In the genomic region with DNA sequence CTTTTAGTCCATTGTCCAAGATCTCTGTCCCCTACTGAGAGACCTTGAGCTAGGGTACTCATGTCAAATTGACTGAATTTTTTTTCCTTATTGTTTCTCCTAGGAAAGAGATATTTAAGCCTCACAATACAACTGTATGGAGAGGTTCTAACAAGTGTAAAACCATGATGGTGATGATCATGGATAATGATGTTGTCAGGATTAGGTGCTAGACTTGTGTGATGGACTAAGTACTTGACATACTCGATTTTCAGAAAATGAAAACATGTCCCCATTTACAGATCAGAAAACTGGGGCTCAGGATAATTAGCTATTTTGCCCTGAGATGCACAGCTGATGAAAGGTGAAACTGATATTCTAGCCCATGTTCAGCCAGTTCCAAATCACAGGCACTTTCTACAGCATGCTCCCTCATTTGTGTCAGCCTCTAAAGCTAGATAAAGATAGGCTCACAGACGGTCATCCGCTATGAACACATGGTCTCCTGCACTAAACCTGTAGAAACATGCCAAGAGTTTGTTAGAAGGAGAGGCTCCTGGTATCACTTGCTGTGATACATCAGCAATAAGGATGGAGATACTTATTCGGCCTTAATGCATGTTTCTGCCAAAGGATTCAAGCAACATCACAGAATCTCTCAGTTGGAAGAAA, we compare ENCODE assay signal across 12 cellular contexts.
DNase-seq lines count a peak whose midpoint lies in the region; ATAC-seq, FAIRE-seq and TF ChIP-seq lines count a peak whose summit lies in the region.
"Had no signal": no experiment of that assay in that cellular context is flagged by ENCODE, and none has a peak within 500 bp of the region (broad histone marks: within the 10 kb centered on the region; RNA-seq: fewer than 3 reads in every experiment).

No MANE protein-coding gene starts in this region.

- peaks cover 92% of the 10 kb centered on the region for H3K79me2 ChIP-seq in astrocyte (ENCODE audit: insufficient read depth, low read length)

- TF ChIP-seq CTCF in right atrium auricular region (IDR thresholded peaks at IDR 0.05), result no peak
- TF ChIP-seq CTCF in astrocyte (IDR thresholded peaks at IDR 0.05; ENCODE audit: insufficient read depth, low read depth, low read length), result no peak

- H3K9me3 ChIP-seq in right atrium auricular region, result no peaks in the 10 kb centered on the region
- H3K9me3 ChIP-seq in astrocyte (ENCODE audit: insufficient read depth, low read depth, low read length), result no peaks in the 10 kb centered on the region
- H3K9me3 ChIP-seq in naive thymus-derived CD4-positive, alpha-beta T cell (ENCODE audit: control insufficient read depth in 2 of 3, low read length in 3 of 3), result no peaks in the 10 kb centered on the region
- 0 out of 2 replicates have a peak, but pooled peaks cover 2% of the 10 kb centered on the region for H3K9me3 ChIP-seq in HAP-1
- H3K9me3 ChIP-seq: SJSA1 had no signal

- H3K4me2 ChIP-seq in astrocyte (ENCODE audit: low read length), result peak overlapping the region; percentile 52

- DNase-seq in right atrium auricular region (ENCODE audit: low spot score) (no peak), left ventricle myocardium superior (no peak), astrocyte (ENCODE audit: low read depth) (no peak), ACHN (no peak), SHP77 treated with DMSO at 0.1 percent for 48 hours (lab: John Stamatoyannopoulos, UW) (no peak), NCI-H146 treated with DMSO at 0.1 percent for 48 hours (lab: John Stamatoyannopoulos, UW; ENCODE audit: unreplicated experiment) (no peak), HAP-1 (ENCODE audit: low spot score in 2 of 2) (no peak)
- DNase-seq in naive thymus-derived CD4-positive, alpha-beta T cell, result peak in 2 of 9 donors; percentile 0 to 4
- DNase-seq: GOT3, NCI-H1694 had no signal

- no peak overlapping the region for H3K4me3 ChIP-seq in right atrium auricular region
- no peak overlapping the region for H3K4me3 ChIP-seq in astrocyte (ENCODE audit: insufficient read depth, low read depth, low read length)
- peak overlapping the region; percentile 45 for H3K4me3 ChIP-seq in naive thymus-derived CD4-positive, alpha-beta T cell (ENCODE audit: low read length)
- H3K4me3 ChIP-seq in HAP-1, result no peak overlapping the region
- H3K4me3 ChIP-seq: SJSA1 had no signal

- in situ Hi-C loops in ACHN (cut with HindIII; ENCODE audit: low pct_ligation_motif_present, low pct_unique_long_range_greater_than_20kb, low sequenced_read_pairs) (no loop called here), HAP-1 (cut with MboI; ENCODE audit: low sequenced_read_pairs) (no loop called here)

- H3K27me3 ChIP-seq in right atrium auricular region, result no peaks in the 10 kb centered on the region
- no peaks in the 10 kb centered on the region for H3K27me3 ChIP-seq in astrocyte (ENCODE audit: insufficient read depth, low read length)
- H3K27me3 ChIP-seq in naive thymus-derived CD4-positive, alpha-beta T cell (ENCODE audit: control insufficient read depth in 2 of 2, insufficient read depth in 2 of 2, low read length in 2 of 2), result no peaks in the 10 kb centered on the region
- H3K27me3 ChIP-seq in HAP-1 (ENCODE audit: low read depth), result no peaks in the 10 kb centered on the region
- H3K27me3 ChIP-seq: SJSA1 had no signal

- no peak overlapping the region for H3K27ac Mint-ChIP-seq in astrocyte (ENCODE audit: unreplicated experiment)
- H3K27ac Mint-ChIP-seq in naive thymus-derived CD4-positive, alpha-beta T cell, result peak overlapping the region; percentile 89 to 99 (median 96)

- POLR2A ChIA-PET in naive thymus-derived CD4-positive, alpha-beta T cell (lab: Charles Lee), result interaction anchor here (0.6 to 1.1 kb wide), 2 partner anchors 65 to 1339 kb away, joined by 3 to 5 read pairs; no protein-coding TSS in a partner anchor

- no peak for ATAC-seq in left ventricle myocardium superior
- no peak for ATAC-seq in naive thymus-derived CD4-positive, alpha-beta T cell

- peak overlapping the region; percentile 56 to 66 for H3K27ac ChIP-seq in right atrium auricular region
- peak overlapping the region; percentile 82 for H3K27ac ChIP-seq in astrocyte (ENCODE audit: low read depth, low read length)
- peak overlapping the region; percentile 70 for H3K27ac ChIP-seq in naive thymus-derived CD4-positive, alpha-beta T cell (ENCODE audit: low read depth, low read length)
- H3K27ac ChIP-seq: C4-2B had no signal

- H3K4me1 Mint-ChIP-seq in astrocyte (ENCODE audit: low read depth, unreplicated experiment), result peaks cover 53% of the 10 kb centered on the region
- peaks cover 29 to 52% (median 44%) of the 10 kb centered on the region in 7 donors for H3K4me1 Mint-ChIP-seq in naive thymus-derived CD4-positive, alpha-beta T cell

- H4K20me1 ChIP-seq in astrocyte (ENCODE audit: insufficient read depth, low read length), result peaks cover 52% of the 10 kb centered on the region

- H3K4me1 ChIP-seq in right atrium auricular region, result peaks cover 0 to 58% of the 10 kb centered on the region in 2 donors
- peaks cover 48% of the 10 kb centered on the region for H3K4me1 ChIP-seq in astrocyte (ENCODE audit: insufficient read depth, low read length)
- H3K4me1 ChIP-seq in naive thymus-derived CD4-positive, alpha-beta T cell (ENCODE audit: control insufficient read depth in 2 of 2, insufficient read depth in 2 of 2, low read length in 2 of 2), result peaks cover 12 to 20% of the 10 kb centered on the region in 2 donors
- peaks cover 6% of the 10 kb centered on the region; the same call in 1 of the 2 replicates for H3K4me1 ChIP-seq in HAP-1

- intact Hi-C loops in left ventricle myocardium superior (cut with micrococcal nuclease), result no loop called here
- intact Hi-C loops in naive thymus-derived CD4-positive, alpha-beta T cell (cut with micrococcal nuclease), result loop anchor here in 1 of 2 donors (10.0 kb wide), 1 partner anchor 1300 kb away; a partner anchor contains a TSS

- H3K9ac ChIP-seq in astrocyte (ENCODE audit: low read length), result peak overlapping the region; percentile 54

- H2AFZ ChIP-seq in astrocyte (ENCODE audit: low read depth, low read length), result no peak overlapping the region

- H3K4me3 Mint-ChIP-seq in astrocyte (ENCODE audit: unreplicated experiment), result no peak overlapping the region
- peak overlapping the region; percentile 68 to 92 (median 86) for H3K4me3 Mint-ChIP-seq in naive thymus-derived CD4-positive, alpha-beta T cell

- FAIRE-seq in astrocyte (lab: Jason Lieb, UNC), result no peak

- CTCF ChIA-PET in naive thymus-derived CD4-positive, alpha-beta T cell (lab: Charles Lee), result interaction anchor here (0.9 to 3.2 kb wide), 3 partner anchors 30 to 68 kb away, joined by 3 to 13 read pairs (median 4); a partner anchor contains a TSS

- no peaks in the 10 kb centered on the region for H3K36me3 ChIP-seq in right atrium auricular region
- H3K36me3 ChIP-seq in astrocyte (ENCODE audit: insufficient read depth, low read length), result no peaks in the 10 kb centered on the region
- H3K36me3 ChIP-seq in naive thymus-derived CD4-positive, alpha-beta T cell (ENCODE audit: control insufficient read depth in 2 of 3, insufficient read depth in 3 of 3, low read length in 3 of 3), result no peaks in the 10 kb centered on the region
- no peaks in the 10 kb centered on the region for H3K36me3 ChIP-seq in HAP-1 (replicated peaks)
- H3K36me3 ChIP-seq: SJSA1 had no signal

- no peaks in the 10 kb centered on the region for H3K9me3 Mint-ChIP-seq in astrocyte (ENCODE audit: unreplicated experiment)
- H3K9me3 Mint-ChIP-seq in naive thymus-derived CD4-positive, alpha-beta T cell, result peaks cover 0 to 3% (median 0%) of the 10 kb centered on the region in 11 donors

- H3K36me3 Mint-ChIP-seq in astrocyte (ENCODE audit: low read depth, unreplicated experiment), result peaks cover 5% of the 10 kb centered on the region
- H3K36me3 Mint-ChIP-seq in naive thymus-derived CD4-positive, alpha-beta T cell, result peaks cover 14 to 29% (median 22%) of the 10 kb centered on the region in 5 donors

- H3K27me3 Mint-ChIP-seq in astrocyte (ENCODE audit: low read depth, unreplicated experiment), result no peaks in the 10 kb centered on the region
- H3K27me3 Mint-ChIP-seq in naive thymus-derived CD4-positive, alpha-beta T cell, result no peaks in the 10 kb centered on the region
